9 cellular contexts compared by ENCODE assay signal in genomic region chr1:53061859-53062714, GRCh38. TPM values are rescaled to one million over a fixed set of nuclear protein-coding genes. Genes with fewer than 3 reads are reported as not detected.
A peak's percentile ranks its signal among the peaks of the same experiment; 100 is the strongest.
DNase-seq lines count a peak whose midpoint lies in the region; ATAC-seq and TF ChIP-seq lines count a peak whose summit lies in the region.
"Had no signal": no experiment of that assay in that cellular context is flagged by ENCODE, and none has a peak within 500 bp of the region (broad histone marks: within the 10 kb centered on the region; RNA-seq: fewer than 3 reads in every experiment).

A gene with protein sequence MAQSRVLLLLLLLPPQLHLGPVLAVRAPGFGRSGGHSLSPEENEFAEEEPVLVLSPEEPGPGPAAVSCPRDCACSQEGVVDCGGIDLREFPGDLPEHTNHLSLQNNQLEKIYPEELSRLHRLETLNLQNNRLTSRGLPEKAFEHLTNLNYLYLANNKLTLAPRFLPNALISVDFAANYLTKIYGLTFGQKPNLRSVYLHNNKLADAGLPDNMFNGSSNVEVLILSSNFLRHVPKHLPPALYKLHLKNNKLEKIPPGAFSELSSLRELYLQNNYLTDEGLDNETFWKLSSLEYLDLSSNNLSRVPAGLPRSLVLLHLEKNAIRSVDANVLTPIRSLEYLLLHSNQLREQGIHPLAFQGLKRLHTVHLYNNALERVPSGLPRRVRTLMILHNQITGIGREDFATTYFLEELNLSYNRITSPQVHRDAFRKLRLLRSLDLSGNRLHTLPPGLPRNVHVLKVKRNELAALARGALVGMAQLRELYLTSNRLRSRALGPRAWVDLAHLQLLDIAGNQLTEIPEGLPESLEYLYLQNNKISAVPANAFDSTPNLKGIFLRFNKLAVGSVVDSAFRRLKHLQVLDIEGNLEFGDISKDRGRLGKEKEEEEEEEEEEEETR (plus strand): TSS chr1:53062213. CDS start chr1:53069856, 7,643 bp downstream.

- no peaks in the 10 kb centered on the region for H3K36me3 ChIP-seq in tibial artery

- peaks cover 0 to 25% (median 22%) of the 10 kb centered on the region in 4 donors for H3K4me1 ChIP-seq in tibial artery

- intact Hi-C loops in dorsolateral prefrontal cortex (cut with DNase I) (no loop called here), tibial artery (cut with DNase I; ENCODE audit: low total_unique reads) (no loop called here)

- H3K9me3 ChIP-seq in tibial artery: no peaks in the 10 kb centered on the region

- CTCF ChIA-PET in activated naive CD4-positive, alpha-beta T cell treated with anti-CD3 and anti-CD28 coated beads, Interleukin-2, amount 10 ng/mL, durations not matched to agents 7 days and 5 days (lab: Charles Lee): no interaction called here
- CTCF ChIA-PET in HEK293T (lab: Yijun Ruan, JAX): no interaction called here

- no peak for DNase-seq in activated naive CD4-positive, alpha-beta T cell treated with anti-CD3 and anti-CD28 coated beads, Interleukin-2, amount 10 ng/mL, durations not matched to agents 7 days and 5 days
- no peak for DNase-seq in activated naive CD4-positive, alpha-beta T cell treated with anti-CD3 and anti-CD28 coated beads, Interleukin-2, amount 50 U/mL, for 16 hours
- DNase-seq in dorsolateral prefrontal cortex (peak in 2 of 10 donors; percentile 26 to 41), memory B cell (ENCODE audit: low spot score in 2 of 2) (no peak), tibial artery (peak; percentile 67 to 77), HEK293T (ENCODE audit: extremely low spot score) (no peak)
- DNase-seq: activated B cell treated with CpG ODN at 0.5 μM for 24 hours had no signal

- H3K27me3 Mint-ChIP-seq in activated naive CD4-positive, alpha-beta T cell treated with anti-CD3 and anti-CD28 coated beads, Interleukin-2, amount 10 ng/mL, durations not matched to agents 7 days and 5 days: peaks cover 68% of the 10 kb centered on the region
- peaks cover 22% of the 10 kb centered on the region for H3K27me3 Mint-ChIP-seq in memory B cell

- H3K27ac ChIP-seq in dorsolateral prefrontal cortex: peak within 1 kb of the TSS in 21 of 59 donors; percentile 1 to 79 (median 52)
- peak within 1 kb of the TSS; percentile 68 to 72 for H3K27ac ChIP-seq in tibial artery

- H3K36me3 Mint-ChIP-seq in activated naive CD4-positive, alpha-beta T cell treated with anti-CD3 and anti-CD28 coated beads, Interleukin-2, amount 10 ng/mL, durations not matched to agents 7 days and 5 days: no peaks in the 10 kb centered on the region
- H3K36me3 Mint-ChIP-seq in memory B cell: no peaks in the 10 kb centered on the region

- POLR2A ChIA-PET in HEK293T (lab: Yijun Ruan, JAX): no interaction called here

- H3K4me3 ChIP-seq in dorsolateral prefrontal cortex: peak within 1 kb of the TSS; percentile 43 to 80 (median 64)
- H3K4me3 ChIP-seq in tibial artery: peak within 1 kb of the TSS; percentile 64 to 70

- peaks cover 2% of the 10 kb centered on the region for H3K4me1 Mint-ChIP-seq in activated naive CD4-positive, alpha-beta T cell treated with anti-CD3 and anti-CD28 coated beads, Interleukin-2, amount 10 ng/mL, durations not matched to agents 7 days and 5 days
- no peaks in the 10 kb centered on the region for H3K4me1 Mint-ChIP-seq in memory B cell

- H3K27ac Mint-ChIP-seq in activated naive CD4-positive, alpha-beta T cell treated with anti-CD3 and anti-CD28 coated beads, Interleukin-2, amount 10 ng/mL, durations not matched to agents 7 days and 5 days: no peak within 1 kb of the TSS
- no peak within 1 kb of the TSS for H3K27ac Mint-ChIP-seq in memory B cell
- H3K27ac Mint-ChIP-seq: activated B cell treated with CpG ODN at 0.5 μM for 24 hours had no signal

- H3K27me3 ChIP-seq in dorsolateral prefrontal cortex (peaks cover 0 to 22% (median 8%) of the 10 kb centered on the region in 45 donors), tibial artery (peaks cover 0 to 8% of the 10 kb centered on the region in 2 donors)

- no peaks in the 10 kb centered on the region for H3K9me3 Mint-ChIP-seq in activated naive CD4-positive, alpha-beta T cell treated with anti-CD3 and anti-CD28 coated beads, Interleukin-2, amount 10 ng/mL, durations not matched to agents 7 days and 5 days
- H3K9me3 Mint-ChIP-seq in memory B cell: no peaks in the 10 kb centered on the region
- H3K9me3 Mint-ChIP-seq: activated B cell treated with CpG ODN at 0.5 μM for 24 hours had no signal

- H3K4me3 Mint-ChIP-seq in activated naive CD4-positive, alpha-beta T cell treated with anti-CD3 and anti-CD28 coated beads, Interleukin-2, amount 10 ng/mL, durations not matched to agents 7 days and 5 days: peak within 1 kb of the TSS; percentile 40
- H3K4me3 Mint-ChIP-seq in memory B cell: peak within 1 kb of the TSS; percentile 21
- H3K4me3 Mint-ChIP-seq: activated B cell treated with CpG ODN at 0.5 μM for 24 hours had no signal

- ATAC-seq in memory B cell (ENCODE audit: low read depth): no peak
- ATAC-seq in GM21723 (IDR thresholded peaks at IDR 0.05; ENCODE audit: unreplicated experiment): no peak
- ATAC-seq in GM21367 (IDR thresholded peaks at IDR 0.05; ENCODE audit: unreplicated experiment): no peak

- TF ChIP-seq CTCF in dorsolateral prefrontal cortex (IDR thresholded peaks at IDR 0.05 in 54 of 56, conservative IDR thresholded peaks at IDR 0.05 in 2 of 56; ENCODE audit: low read depth in 1 of 56, partially characterized antibody in 56 of 56) (no peak), tibial artery (IDR thresholded peaks at IDR 0.05) (no peak)

TF ChIP-seq in HEK293T, 16 proteins besides CTCF, POLR2A, EP300 and RAD21:
- no peak for TF ChIP-seq NFRKB (IDR thresholded peaks at IDR 0.05)
- no peak for TF ChIP-seq FOXK2 (IDR thresholded peaks at IDR 0.05)
- TF ChIP-seq ARNT (IDR thresholded peaks at IDR 0.05): no peak

RNA-seq across cellular contexts. Expression of the gene that starts here (rescaled TPM):
- total RNA-seq in dorsolateral prefrontal cortex: 10 to 100 TPM in 8 of 120 experiments, 1 to 10 TPM in 112; 2.3 to 13.8 (median 5.2) TPM
- total RNA-seq: activated B cell treated with CpG ODN at 0.5 μM for 24 hours had no signal

Comparison
In these comparisons a context has a peak if more than half of its experiments do, and no peak if none do; other contexts are left out.
1. DNase-seq: peak in tibial artery (2 of 2); none in activated naive CD4-positive, alpha-beta T cell treated with anti-CD3 and anti-CD28 coated beads, Interleukin-2, amount 10 ng/mL, durations not matched to agents 7 days and 5 days (single experiment), activated naive CD4-positive, alpha-beta T cell treated with anti-CD3 and anti-CD28 coated beads, Interleukin-2, amount 50 U/mL, for 16 hours (single experiment), memory B cell (0 of 2) and HEK293T (single experiment).